Comparison of ENCODE assay signal across 1 cellular context in genomic region chr10:50512214-50512595, GRCh38.
TF ChIP-seq lines count a peak whose summit lies in the region.

No MANE protein-coding gene starts in this region.

TF ChIP-seq in HepG2, 621 proteins besides CTCF, POLR2A, EP300 and RAD21 (continued from another document):
- TF ChIP-seq E2F2 (CRISPR knock-in tag; IDR thresholded peaks at IDR 0.05; ENCODE audit: borderline replicate concordance), result no peak
- TF ChIP-seq BCL3 (CRISPR knock-in tag; IDR thresholded peaks at IDR 0.05), result no peak
- no peak for TF ChIP-seq ETS1 (CRISPR knock-in tag; IDR thresholded peaks at IDR 0.05)
- no peak for TF ChIP-seq ZNF510 (CRISPR knock-in tag; IDR thresholded peaks at IDR 0.05; ENCODE audit: low read depth)
- TF ChIP-seq ZNF362 (CRISPR knock-in tag; IDR thresholded peaks at IDR 0.05; ENCODE audit: borderline replicate concordance), result no peak
- TF ChIP-seq ZNF780A (CRISPR knock-in tag; IDR thresholded peaks at IDR 0.05), result no peak
- no peak for TF ChIP-seq FOXO1 (CRISPR knock-in tag; IDR thresholded peaks at IDR 0.05)
